In the genomic region with DNA sequence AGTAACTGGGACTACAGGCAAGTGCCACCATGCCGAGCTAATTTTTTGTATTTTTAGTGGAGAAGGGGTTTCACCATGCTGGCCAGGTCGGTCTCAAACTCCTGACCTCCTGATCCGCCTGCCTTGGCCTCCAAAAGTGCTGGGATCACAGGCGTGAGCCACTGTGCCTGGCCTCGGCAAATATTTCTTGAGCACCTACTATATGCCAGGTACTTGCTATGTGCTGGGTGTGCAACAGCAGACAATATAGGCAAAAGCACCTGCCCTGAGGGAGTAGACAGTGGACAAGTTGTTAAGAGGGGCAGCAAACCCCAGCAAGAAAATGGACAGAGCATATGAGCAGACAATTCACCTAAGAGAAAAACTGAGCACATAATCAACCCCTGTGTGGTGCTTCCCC, we compare ENCODE assay signal across 7 cellular contexts.
"Had no signal": no experiment of that assay in that cellular context is flagged by ENCODE, and none has a peak within 500 bp of the region (broad histone marks: within the 10 kb centered on the region; RNA-seq: fewer than 3 reads in every experiment).

No MANE protein-coding gene starts in this region.

- DNase-seq: H9, HCEC 1CT, IMR-90 had no signal

- H3K9me3 Mint-ChIP-seq: GM23338, H9 had no signal

- FAIRE-seq: H1, H54, HTR-8/SVneo had no signal

- H3K4me3 Mint-ChIP-seq: GM23338, H9 had no signal

- H3K4me3 ChIP-seq: GM23338 had no signal

- ATAC-seq: GM23338 had no signal

- H3K4me2 ChIP-seq: GM23338 had no signal

- H3K27ac Mint-ChIP-seq: GM23338, H9 had no signal
